ENCODE assay signal across 1 cellular context in the genomic region with DNA sequence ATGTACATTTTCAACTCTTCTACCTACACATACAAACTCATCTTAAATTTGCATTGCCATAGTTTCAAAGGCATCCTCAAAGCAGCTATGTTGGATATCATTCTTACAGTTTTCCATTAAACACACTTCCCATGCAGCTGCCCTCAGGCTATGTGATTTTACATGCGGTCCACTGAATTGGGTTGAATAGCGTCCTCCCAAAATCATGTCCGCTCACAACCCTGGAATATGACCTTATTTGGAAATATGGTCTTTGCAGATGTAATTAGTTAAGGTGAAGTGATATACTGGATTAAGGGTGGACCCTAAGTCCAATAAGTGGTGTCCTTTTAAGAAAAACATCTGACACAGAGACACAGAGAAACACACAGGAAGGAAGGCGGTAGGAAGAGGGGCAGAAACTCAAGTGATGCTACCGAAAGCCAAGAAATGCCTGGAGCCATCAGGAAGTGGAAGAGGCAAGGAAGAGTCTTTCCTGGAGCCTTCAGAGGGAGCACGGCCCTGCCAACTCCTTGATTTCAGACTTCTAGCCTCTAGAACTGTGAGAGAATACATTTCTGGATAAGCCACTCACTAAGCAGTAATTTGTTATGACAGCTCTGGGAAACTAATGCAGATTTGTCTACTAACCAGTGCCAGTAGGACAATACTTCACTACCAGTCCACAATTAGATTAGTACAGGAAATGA.
TF ChIP-seq lines count a peak whose summit lies in the region.

No MANE protein-coding gene starts in this region.

TF ChIP-seq in PFSK-1, 5 proteins besides CTCF, POLR2A, EP300 and RAD21 (continued from another document):
- TF ChIP-seq, protein P1, sequence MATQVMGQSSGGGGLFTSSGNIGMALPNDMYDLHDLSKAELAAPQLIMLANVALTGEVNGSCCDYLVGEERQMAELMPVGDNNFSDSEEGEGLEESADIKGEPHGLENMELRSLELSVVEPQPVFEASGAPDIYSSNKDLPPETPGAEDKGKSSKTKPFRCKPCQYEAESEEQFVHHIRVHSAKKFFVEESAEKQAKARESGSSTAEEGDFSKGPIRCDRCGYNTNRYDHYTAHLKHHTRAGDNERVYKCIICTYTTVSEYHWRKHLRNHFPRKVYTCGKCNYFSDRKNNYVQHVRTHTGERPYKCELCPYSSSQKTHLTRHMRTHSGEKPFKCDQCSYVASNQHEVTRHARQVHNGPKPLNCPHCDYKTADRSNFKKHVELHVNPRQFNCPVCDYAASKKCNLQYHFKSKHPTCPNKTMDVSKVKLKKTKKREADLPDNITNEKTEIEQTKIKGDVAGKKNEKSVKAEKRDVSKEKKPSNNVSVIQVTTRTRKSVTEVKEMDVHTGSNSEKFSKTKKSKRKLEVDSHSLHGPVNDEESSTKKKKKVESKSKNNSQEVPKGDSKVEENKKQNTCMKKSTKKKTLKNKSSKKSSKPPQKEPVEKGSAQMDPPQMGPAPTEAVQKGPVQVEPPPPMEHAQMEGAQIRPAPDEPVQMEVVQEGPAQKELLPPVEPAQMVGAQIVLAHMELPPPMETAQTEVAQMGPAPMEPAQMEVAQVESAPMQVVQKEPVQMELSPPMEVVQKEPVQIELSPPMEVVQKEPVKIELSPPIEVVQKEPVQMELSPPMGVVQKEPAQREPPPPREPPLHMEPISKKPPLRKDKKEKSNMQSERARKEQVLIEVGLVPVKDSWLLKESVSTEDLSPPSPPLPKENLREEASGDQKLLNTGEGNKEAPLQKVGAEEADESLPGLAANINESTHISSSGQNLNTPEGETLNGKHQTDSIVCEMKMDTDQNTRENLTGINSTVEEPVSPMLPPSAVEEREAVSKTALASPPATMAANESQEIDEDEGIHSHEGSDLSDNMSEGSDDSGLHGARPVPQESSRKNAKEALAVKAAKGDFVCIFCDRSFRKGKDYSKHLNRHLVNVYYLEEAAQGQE (IDR thresholded peaks at IDR 0.05; ENCODE audit: insufficient read depth in 1 of 2, low read depth in 2 of 2, low read length in 2 of 2), result no peak
- TF ChIP-seq TAF1 (IDR thresholded peaks at IDR 0.05; ENCODE audit: borderline replicate concordance, insufficient read depth, low read length), result peak; percentile 34; the same call in 1 of the 2 replicates
